9 cellular contexts compared by ENCODE assay signal in the genomic region with DNA sequence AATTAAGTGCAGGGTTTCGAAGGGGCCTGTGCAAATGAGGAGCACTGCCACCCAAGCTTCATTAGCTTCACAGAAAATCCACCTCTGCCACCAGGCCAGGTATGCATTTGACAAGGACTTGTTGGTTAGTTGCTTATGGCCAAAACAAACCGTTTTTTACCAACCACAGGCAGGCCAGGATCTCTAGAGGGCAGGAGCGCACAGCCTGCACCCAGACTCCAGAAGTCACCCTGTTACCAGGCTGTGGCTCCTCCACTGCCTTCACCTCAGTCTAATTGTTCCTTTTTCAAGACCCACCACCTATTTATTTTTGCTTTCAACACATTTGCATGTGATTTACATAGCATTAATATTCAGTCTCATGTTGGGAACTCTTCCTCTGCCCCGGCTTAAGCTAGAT.
DNase-seq lines count a peak whose midpoint lies in the region; ATAC-seq and TF ChIP-seq lines count a peak whose summit lies in the region.
"Had no signal": no experiment of that assay in that cellular context is flagged by ENCODE, and none has a peak within 500 bp of the region (broad histone marks: within the 10 kb centered on the region; RNA-seq: fewer than 3 reads in every experiment).

No MANE protein-coding gene starts in this region.

- ATAC-seq in HG03378 (IDR thresholded peaks at IDR 0.05; ENCODE audit: unreplicated experiment) = no peak
- no peak for ATAC-seq in omental fat pad (ENCODE audit: low FRiP score)

- DNase-seq in NK-92 treated with Interleukin-12 subunit alpha and Interleukin-12 subunit beta, amount 100 ng/mL, for 24 hours (lab: John Stamatoyannopoulos, UW) = peak; percentile 42
- DNase-seq in NK-92 (lab: John Stamatoyannopoulos, UW; ENCODE audit: unreplicated experiment) (no peak), Kasumi-1 (lab: John Stamatoyannopoulos, UW) (peak; percentile 44 to 59), midbrain (lab: John Stamatoyannopoulos, UW) (peak; percentile 57), NCI-H1105 treated with DMSO at 0.1 percent for 48 hours (lab: John Stamatoyannopoulos, UW) (no peak), omental fat pad (ENCODE audit: low spot score) (no peak)

- no peaks in the 10 kb centered on the region for H3K27me3 Mint-ChIP-seq in brain

- peak overlapping the region in 4 of 5 experiments; percentile 20 to 87 (median 63) for H3K27ac Mint-ChIP-seq in brain

- H3K9me3 Mint-ChIP-seq in brain = peaks cover 0 to 2% (median 0%) of the 10 kb centered on the region in 5 experiments
- H3K9me3 Mint-ChIP-seq: CD8-positive, alpha-beta T cell had no signal

- no peaks in the 10 kb centered on the region for H3K36me3 Mint-ChIP-seq in brain
- H3K36me3 Mint-ChIP-seq: CD8-positive, alpha-beta T cell had no signal

- H3K4me3 Mint-ChIP-seq in brain = no peak overlapping the region
- H3K4me3 Mint-ChIP-seq: CD8-positive, alpha-beta T cell had no signal

- TF ChIP-seq CTCF in brain (conservative IDR thresholded peaks at IDR 0.05) = peak in 1 of 2 experiments; percentile 43
- no peak for TF ChIP-seq CTCF in omental fat pad (IDR thresholded peaks at IDR 0.05)

- peaks cover 79% of the 10 kb centered on the region for H3K4me1 Mint-ChIP-seq in brain

Comparison
In these comparisons a context has a peak if more than half of its experiments do, and no peak if none do; other contexts are left out.
1. DNase-seq: peak in NK-92 treated with Interleukin-12 subunit alpha and Interleukin-12 subunit beta, amount 100 ng/mL, for 24 hours (single experiment), Kasumi-1 (2 of 2) and midbrain (single experiment); none in NK-92 (single experiment), NCI-H1105 treated with DMSO at 0.1 percent for 48 hours (single experiment) and omental fat pad (single experiment).